ENCODE assay signal across 2 cellular contexts in genomic region chr3:52280046-52280445, GRCh38.
TF ChIP-seq lines count a peak whose summit lies in the region.

No MANE protein-coding gene starts in this region.

TF ChIP-seq in A549, 52 proteins besides CTCF, POLR2A, EP300 and RAD21:
- TF ChIP-seq MAX (IDR thresholded peaks at IDR 0.05) (no peak), ZNF302 (CRISPR knock-in tag; IDR thresholded peaks at IDR 0.05) (no peak), PHF8 (IDR thresholded peaks at IDR 0.05; ENCODE audit: borderline replicate concordance, low read depth) (no peak), TP53 (CRISPR knock-in tag; IDR thresholded peaks at IDR 0.05) (no peak), MAFK (IDR thresholded peaks at IDR 0.05; ENCODE audit: partially characterized antibody) (no peak), REST (IDR thresholded peaks at IDR 0.05) (no peak), CBX8 (IDR thresholded peaks at IDR 0.05) (no peak), CEBPB (IDR thresholded peaks at IDR 0.05) (no peak), ZC3H11A (IDR thresholded peaks at IDR 0.05) (no peak)

TF ChIP-seq in K562, 482 proteins besides CTCF, POLR2A, EP300 and RAD21:
- TF ChIP-seq NFIC (IDR thresholded peaks at IDR 0.05) (peak; percentile 43; the same call in 1 of the 2 replicates), MAZ (CRISPR knock-in tag; conservative IDR thresholded peaks at IDR 0.05 in 1 of 2, IDR thresholded peaks at IDR 0.05 in 1 of 2) (no peak)
